Comparison of ENCODE assay signal across 1 cellular context in genomic region chr7:4800926-4801838, GRCh38.
TF ChIP-seq lines count a peak whose summit lies in the region.

No MANE protein-coding gene starts in this region.

TF ChIP-seq in HepG2, 621 proteins besides CTCF, POLR2A, EP300 and RAD21:
- TF ChIP-seq MNT (IDR thresholded peaks at IDR 0.05) (peak; percentile 90), ARNTL (CRISPR knock-in tag; IDR thresholded peaks at IDR 0.05) (no peak)
